1 cellular context compared by ENCODE assay signal in genomic region chr17:42456223-42457106, GRCh38.
TF ChIP-seq lines count a peak whose summit lies in the region.

No MANE protein-coding gene starts in this region.

TF ChIP-seq in K562, 482 proteins besides CTCF, POLR2A, EP300 and RAD21 (continued from another document and continues in another):
- TF ChIP-seq ZNF277 (CRISPR knock-in tag; IDR thresholded peaks at IDR 0.05; ENCODE audit: borderline replicate concordance) (no peak), KAT7 (CRISPR knock-in tag; IDR thresholded peaks at IDR 0.05; ENCODE audit: borderline replicate concordance) (no peak), NCOA4 (IDR thresholded peaks at IDR 0.05; ENCODE audit: partially characterized antibody) (no peak), NBN (IDR thresholded peaks at IDR 0.05; ENCODE audit: low read depth) (peak; percentile 88; the same call in 1 of the 2 replicates), KHSRP (IDR thresholded peaks at IDR 0.05) (no peak), HEY1 (CRISPR knock-in tag; IDR thresholded peaks at IDR 0.05; ENCODE audit: borderline replicate concordance) (no peak), ZNF384 (IDR thresholded peaks at IDR 0.05; ENCODE audit: low read depth, low read length) (peak; percentile 69), ZNF57 (CRISPR knock-in tag; IDR thresholded peaks at IDR 0.05) (no peak), ZNF407 (IDR thresholded peaks at IDR 0.05; ENCODE audit: low read depth) (no peak), E2F4 (CRISPR knock-in tag; IDR thresholded peaks at IDR 0.05; ENCODE audit: low read depth) (no peak), SP2 (IDR thresholded peaks at IDR 0.05; ENCODE audit: extremely low read depth, low read depth, low read length, poor library complexity, severe bottlenecking) (no peak), PHF21A (IDR thresholded peaks at IDR 0.05; ENCODE audit: borderline replicate concordance, low read depth) (no peak), KDM5B (IDR thresholded peaks at IDR 0.05; ENCODE audit: insufficient replicate concordance, low read depth, low read length) (no peak), RFX1 (IDR thresholded peaks at IDR 0.05) (no peak), IRF2 (CRISPR knock-in tag; IDR thresholded peaks at IDR 0.05) (no peak), HMG20A (CRISPR knock-in tag; conservative IDR thresholded peaks at IDR 0.05) (no peak), ATF7 (IDR thresholded peaks at IDR 0.05) (no peak; the same call in none of the 2 replicates), HES1 (IDR thresholded peaks at IDR 0.05; ENCODE audit: low read depth) (0 out of 2 replicates have a peak, but pooled peaks have one; percentile 22), ZNF766 (CRISPR knock-in tag; conservative IDR thresholded peaks at IDR 0.05) (peak; percentile 46; the same call in 1 of the 2 replicates), USF1 (CRISPR knock-in tag; IDR thresholded peaks at IDR 0.05) (no peak), TCF7 (IDR thresholded peaks at IDR 0.05; ENCODE audit: borderline replicate concordance) (no peak), MAX (CRISPR knock-in tag; IDR thresholded peaks at IDR 0.05) (no peak), PTTG1 (tag; IDR thresholded peaks at IDR 0.05; ENCODE audit: low read depth) (no peak), E2F3 (CRISPR knock-in tag; IDR thresholded peaks at IDR 0.05) (no peak), ZNF589 (CRISPR knock-in tag; IDR thresholded peaks at IDR 0.05; ENCODE audit: low read depth) (no peak), ZNF830 (CRISPR knock-in tag; IDR thresholded peaks at IDR 0.05) (no peak), POLR2B (IDR thresholded peaks at IDR 0.05; ENCODE audit: low read depth, partially characterized antibody) (peak; percentile 51), ZNF512 (tag; IDR thresholded peaks at IDR 0.05) (no peak), STAG1 (CRISPR knock-in tag; IDR thresholded peaks at IDR 0.05; ENCODE audit: borderline replicate concordance) (no peak), DPF2 (IDR thresholded peaks at IDR 0.05) (peak; percentile 95), ZNF253 (CRISPR knock-in tag; conservative IDR thresholded peaks at IDR 0.05) (no peak), MXI1 (IDR thresholded peaks at IDR 0.05; ENCODE audit: low read depth, low read length) (no peak), HOXB6 (CRISPR knock-in tag; IDR thresholded peaks at IDR 0.05; ENCODE audit: borderline replicate concordance) (no peak), ZNF76 (CRISPR knock-in tag; IDR thresholded peaks at IDR 0.05; ENCODE audit: borderline replicate concordance) (no peak), ZKSCAN1 (IDR thresholded peaks at IDR 0.05; ENCODE audit: low read depth, low read length) (peak; percentile 100), CBFA2T2 (conservative IDR thresholded peaks at IDR 0.05) (peak; percentile 88), MITF (IDR thresholded peaks at IDR 0.05) (no peak), MEF2D (tag; conservative IDR thresholded peaks at IDR 0.05; ENCODE audit: low read depth) (peak; percentile 41; the same call in 1 of the 2 replicates), CBX5 (IDR thresholded peaks at IDR 0.05; ENCODE audit: borderline replicate concordance, low read depth) (no peak), USF2 (CRISPR knock-in tag; IDR thresholded peaks at IDR 0.05) (no peak), RREB1 (CRISPR knock-in tag; IDR thresholded peaks at IDR 0.05) (no peak)
